26 cellular contexts compared by ENCODE assay signal in the genomic region with DNA sequence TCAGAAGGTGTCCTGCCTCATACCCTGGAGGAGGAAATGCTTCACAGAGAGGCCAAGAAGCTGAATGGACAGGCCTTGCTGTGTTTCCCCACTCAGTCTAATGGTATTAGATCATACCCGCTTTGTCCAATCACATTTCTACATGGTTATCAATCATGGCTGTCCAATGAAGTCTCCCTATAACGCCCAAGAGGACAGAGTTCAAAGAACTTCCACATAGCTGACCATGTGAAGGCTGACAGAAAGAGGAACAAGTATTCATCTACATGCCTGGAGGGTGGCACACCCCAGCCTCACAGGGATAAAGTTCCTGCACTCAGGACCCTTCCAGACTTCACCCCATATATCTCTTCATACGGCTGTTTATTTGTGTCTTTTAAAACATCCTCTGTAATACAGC.
DNase-seq lines count a peak whose midpoint lies in the region; ATAC-seq and TF ChIP-seq lines count a peak whose summit lies in the region.
"Had no signal": no experiment of that assay in that cellular context is flagged by ENCODE, and none has a peak within 500 bp of the region (broad histone marks: within the 10 kb centered on the region; RNA-seq: fewer than 3 reads in every experiment).

No MANE protein-coding gene starts in this region.

- intact Hi-C loops in CD14-positive monocyte (cut with micrococcal nuclease) = no loop called here
- intact Hi-C loops in dendritic cell treated with granulocyte-macrophage colony-stimulating factor and Interleukin-4, amounts not matched to agents 40 ng/mL and 50 ng/mL, for 4 days (cut with micrococcal nuclease) = no loop called here

- no peak overlapping the region for H3K4me3 Mint-ChIP-seq in CD14-positive monocyte
- H3K4me3 Mint-ChIP-seq in dendritic cell treated with granulocyte-macrophage colony-stimulating factor and Interleukin-4, amounts not matched to agents 40 ng/mL and 50 ng/mL, for 4 days = no peak overlapping the region
- no peak overlapping the region for H3K4me3 Mint-ChIP-seq in progenitor cell of endocrine pancreas (ENCODE audit: low read depth)

- TF ChIP-seq CTCF in CD14-positive monocyte (IDR thresholded peaks at IDR 0.05) (no peak), progenitor cell of endocrine pancreas (IDR thresholded peaks at IDR 0.05; ENCODE audit: unreplicated experiment) (no peak)

- H3K27ac Mint-ChIP-seq in CD14-positive monocyte (peak overlapping the region in 4 of 7 donors; percentile 6 to 78 (median 26)), progenitor cell of endocrine pancreas (peak overlapping the region; percentile 28)
- H3K27ac Mint-ChIP-seq in dendritic cell treated with granulocyte-macrophage colony-stimulating factor and Interleukin-4, amounts not matched to agents 40 ng/mL and 50 ng/mL, for 4 days = peak overlapping the region; percentile 53

- no peak for ATAC-seq in HG02970 (IDR thresholded peaks at IDR 0.05; ENCODE audit: low FRiP score, unreplicated experiment)
- no peak for ATAC-seq in GM18861 (IDR thresholded peaks at IDR 0.05; ENCODE audit: unreplicated experiment)
- ATAC-seq: GM12878, Panc1 had no signal

- no peaks in the 10 kb centered on the region for H3K9me3 Mint-ChIP-seq in CD14-positive monocyte
- no peaks in the 10 kb centered on the region for H3K9me3 Mint-ChIP-seq in dendritic cell treated with granulocyte-macrophage colony-stimulating factor and Interleukin-4, amounts not matched to agents 40 ng/mL and 50 ng/mL, for 4 days
- no peaks in the 10 kb centered on the region for H3K9me3 Mint-ChIP-seq in progenitor cell of endocrine pancreas (ENCODE audit: low read depth)
- H3K9me3 Mint-ChIP-seq: CD4-positive, alpha-beta memory T cell had no signal

- DNase-seq in CD14-positive monocyte (ENCODE audit: low spot score) = no peak
- peak; percentile 50 for DNase-seq in OCI-M1 (lab: John Stamatoyannopoulos, UW)
- DNase-seq in progenitor cell of endocrine pancreas (ENCODE audit: low spot score, unreplicated experiment) = no peak
- no peak for DNase-seq in AG20443 (ENCODE audit: low spot score)
- no peak for DNase-seq in DMS153 (lab: John Stamatoyannopoulos, UW)
- DNase-seq: 8988T; CD4-positive, alpha-beta memory T cell; COR-L47; DMS79; EL; GDM1; H7; IMR-90; MM.1S; NCI-H1048; NCI-H1417; NCI-H1694; NCI-H2029 treated with DMSO at 0.1 percent for 48 hours; NCI-H2227 treated with DMSO at 0.1 percent for 48 hours; NCI-H69; SHP77 had no signal

- H3K36me3 Mint-ChIP-seq in CD14-positive monocyte = peaks cover 81 to 93% of the 10 kb centered on the region in 2 donors
- peaks cover 89% of the 10 kb centered on the region for H3K36me3 Mint-ChIP-seq in dendritic cell treated with granulocyte-macrophage colony-stimulating factor and Interleukin-4, amounts not matched to agents 40 ng/mL and 50 ng/mL, for 4 days (ENCODE audit: low read depth)
- H3K36me3 Mint-ChIP-seq in progenitor cell of endocrine pancreas (ENCODE audit: insufficient read depth) = peaks cover 21% of the 10 kb centered on the region

- no peaks in the 10 kb centered on the region for H3K4me1 Mint-ChIP-seq in CD14-positive monocyte
- H3K4me1 Mint-ChIP-seq in dendritic cell treated with granulocyte-macrophage colony-stimulating factor and Interleukin-4, amounts not matched to agents 40 ng/mL and 50 ng/mL, for 4 days (ENCODE audit: low read depth) = peaks cover 26% of the 10 kb centered on the region
- peaks cover 6% of the 10 kb centered on the region for H3K4me1 Mint-ChIP-seq in progenitor cell of endocrine pancreas (ENCODE audit: low read depth)

- H3K27me3 Mint-ChIP-seq in CD14-positive monocyte (ENCODE audit: low read depth in 3 of 3) (peaks cover 0 to 4% (median 0%) of the 10 kb centered on the region in 3 donors), progenitor cell of endocrine pancreas (no peaks in the 10 kb centered on the region)
- no peaks in the 10 kb centered on the region for H3K27me3 Mint-ChIP-seq in dendritic cell treated with granulocyte-macrophage colony-stimulating factor and Interleukin-4, amounts not matched to agents 40 ng/mL and 50 ng/mL, for 4 days
- H3K27me3 Mint-ChIP-seq: CD4-positive, alpha-beta memory T cell had no signal
